18 cellular contexts compared by ENCODE assay signal in the genomic region with DNA sequence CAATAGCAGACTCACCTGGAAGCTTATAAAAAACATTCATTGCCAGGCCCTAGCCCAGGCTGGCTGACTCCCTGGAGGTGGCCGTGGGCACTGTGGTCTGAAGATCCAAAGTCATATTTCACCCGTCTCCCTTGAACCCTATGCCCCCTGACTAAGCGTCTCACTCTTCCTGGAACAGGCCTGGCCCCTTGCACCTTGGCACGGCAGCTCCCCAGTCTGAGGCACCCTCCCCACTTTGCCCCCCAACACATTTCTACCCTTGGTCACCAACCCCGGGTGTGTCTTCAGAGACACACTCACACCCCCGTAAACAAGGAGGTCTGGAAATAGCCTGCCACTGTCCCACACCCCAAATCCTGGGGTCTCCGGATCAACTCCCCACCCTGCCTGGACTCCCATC.
DNase-seq lines count a peak whose midpoint lies in the region; FAIRE-seq and TF ChIP-seq lines count a peak whose summit lies in the region.
"Had no signal": no experiment of that assay in that cellular context is flagged by ENCODE, and none has a peak within 500 bp of the region (broad histone marks: within the 10 kb centered on the region; RNA-seq: fewer than 3 reads in every experiment).

No MANE protein-coding gene starts in this region.

- CTCF ChIA-PET in H1 (lab: Charles Lee; ENCODE audit: partially characterized antibody): interaction anchor here (1.8 to 2.2 kb wide), 4 partner anchors 9 to 46 kb away, joined by 5 to 13 read pairs (median 7); no protein-coding TSS in a partner anchor

- H3K23ac ChIP-seq in H1 (ENCODE audit: insufficient read length): no peak overlapping the region

- H3K79me2 ChIP-seq in H1 (ENCODE audit: control insufficient read depth in 1 of 2, insufficient read depth in 2 of 2, low read length in 2 of 2) (no peaks in the 10 kb centered on the region), osteoblast (ENCODE audit: insufficient read depth, low read length) (no peaks in the 10 kb centered on the region)

- no peak overlapping the region for H2BK120ac ChIP-seq in H1 (replicated peaks; ENCODE audit: low read depth, low read length)

- H2AFZ ChIP-seq in H1 (ENCODE audit: low read length): no peak overlapping the region
- H2AFZ ChIP-seq in osteoblast (ENCODE audit: low read length): no peak overlapping the region

- H3K4me1 ChIP-seq in H1 (replicated peaks in 1 of 4; ENCODE audit: control insufficient read depth in 3 of 4, insufficient read depth in 4 of 4, low read length in 3 of 4): no peaks in the 10 kb centered on the region
- no peaks in the 10 kb centered on the region for H3K4me1 ChIP-seq in osteoblast (ENCODE audit: insufficient read depth, low read length)
- no peaks in the 10 kb centered on the region for H3K4me1 ChIP-seq in spleen
- H3K4me1 ChIP-seq in esophagus muscularis mucosa: no peaks in the 10 kb centered on the region

- no peak for TF ChIP-seq CTCF in H1 (IDR thresholded peaks at IDR 0.05; ENCODE audit: control extremely low read depth in 1 of 3, insufficient read depth in 1 of 3, low read depth in 1 of 3, low read length in 3 of 3)
- no peak for TF ChIP-seq CTCF in osteoblast (IDR thresholded peaks at IDR 0.05; ENCODE audit: extremely low read depth, low read depth, low read length)
- TF ChIP-seq CTCF in spleen (IDR thresholded peaks at IDR 0.05 in 8 of 11, conservative IDR thresholded peaks at IDR 0.05 in 3 of 11): no peak
- TF ChIP-seq CTCF in esophagus muscularis mucosa (IDR thresholded peaks at IDR 0.05): no peak

- intact Hi-C loops in spleen (cut with DNase I; ENCODE audit: low total_unique reads): no loop called here
- intact Hi-C loops in esophagus muscularis mucosa (cut with DNase I): no loop called here

- H3K18ac ChIP-seq in H1 (ENCODE audit: extremely low read depth, low read length): no peak overlapping the region

- H2BK15ac ChIP-seq in H1 (ENCODE audit: low read length): no peak overlapping the region

- no peak overlapping the region for H2AK5ac ChIP-seq in H1 (ENCODE audit: low read depth, low read length)

- no peak overlapping the region for H3K4me3 ChIP-seq in H1 (ENCODE audit: extremely low read depth in 1 of 4, insufficient read depth in 2 of 4, low read depth in 3 of 4, low read length in 4 of 4)
- no peak overlapping the region for H3K4me3 ChIP-seq in osteoblast (ENCODE audit: insufficient read depth, low read length)
- H3K4me3 ChIP-seq in spleen: no peak overlapping the region
- no peak overlapping the region for H3K4me3 ChIP-seq in esophagus muscularis mucosa

- H3K27ac ChIP-seq in H1 (ENCODE audit: low read depth, low read length) (no peak overlapping the region), osteoblast (ENCODE audit: low read depth, low read length) (no peak overlapping the region), spleen (no peak overlapping the region), esophagus muscularis mucosa (replicated peaks in 1 of 4) (no peak overlapping the region)

- no peak overlapping the region for H3K4ac ChIP-seq in H1 (replicated peaks; ENCODE audit: insufficient read length, low read depth, low read length)

- no peak for FAIRE-seq in H1 (lab: Jason Lieb, UNC)
- FAIRE-seq: GM12891, GM18507 had no signal

- H2BK12ac ChIP-seq in H1 (ENCODE audit: low read depth, low read length): no peak overlapping the region

- no peak for TF ChIP-seq RAD21 in H1 (IDR thresholded peaks at IDR 0.05 in 1 of 2, conservative IDR thresholded peaks at IDR 0.05 in 1 of 2; ENCODE audit: low read depth in 2 of 2, low read length in 2 of 2)

- H4K20me1 ChIP-seq in H1 (replicated peaks in 1 of 2; ENCODE audit: control insufficient read depth in 1 of 2, insufficient read depth in 2 of 2, low read length in 2 of 2): no peaks in the 10 kb centered on the region
- no peaks in the 10 kb centered on the region for H4K20me1 ChIP-seq in osteoblast (ENCODE audit: insufficient read depth, low read length)

- H4K91ac ChIP-seq in H1 (replicated peaks; ENCODE audit: insufficient read length, low read length): no peak overlapping the region

- TF ChIP-seq EP300 in H1 (IDR thresholded peaks at IDR 0.05; ENCODE audit: borderline replicate concordance in 1 of 2, low read depth in 2 of 2, low read length in 2 of 2) (no peak), esophagus muscularis mucosa (IDR thresholded peaks at IDR 0.05) (no peak)

- H3K36me3 ChIP-seq in H1 (ENCODE audit: control insufficient read depth in 2 of 4, insufficient read depth in 4 of 4, low read length in 3 of 4) (no peaks in the 10 kb centered on the region), osteoblast (ENCODE audit: insufficient read depth, low read length) (no peaks in the 10 kb centered on the region), spleen (no peaks in the 10 kb centered on the region), esophagus muscularis mucosa (no peaks in the 10 kb centered on the region)

- no peak overlapping the region for H4K5ac ChIP-seq in H1 (ENCODE audit: insufficient read length, low read depth, low read length)

- H3K9me3 ChIP-seq in H1 (ENCODE audit: insufficient read depth in 2 of 2, low read depth in 1 of 2, low read length in 1 of 2) (peaks cover 0 to 3% of the 10 kb centered on the region in 2 experiments; a peak in 1 of 4 replicates), osteoblast (ENCODE audit: low read depth, low read length) (no peaks in the 10 kb centered on the region), spleen (no peaks in the 10 kb centered on the region), esophagus muscularis mucosa (no peaks in the 10 kb centered on the region)

- no peak overlapping the region for H2BK5ac ChIP-seq in H1 (ENCODE audit: low read depth, low read length)

- peak overlapping the region; percentile 29; the same call in 1 of the 2 replicates for H4K8ac ChIP-seq in H1 (ENCODE audit: extremely low read depth, insufficient read depth, low read length)

- H3K23me2 ChIP-seq in H1 (ENCODE audit: low read depth, low read length): no peaks in the 10 kb centered on the region

- TF ChIP-seq POLR2A in H1 (IDR thresholded peaks at IDR 0.05; ENCODE audit: control extremely low read depth in 1 of 2, low read depth in 2 of 2, low read length in 2 of 2): no peak
- no peak for TF ChIP-seq POLR2A in spleen (IDR thresholded peaks at IDR 0.05)
- TF ChIP-seq POLR2A in esophagus muscularis mucosa (IDR thresholded peaks at IDR 0.05; ENCODE audit: low read depth): no peak

- no peaks in the 10 kb centered on the region for H3K79me1 ChIP-seq in H1 (ENCODE audit: low read depth, low read length)

- H3K14ac ChIP-seq in H1 (ENCODE audit: insufficient read length): no peak overlapping the region

- H3K27me3 ChIP-seq in H1 (replicated peaks in 1 of 4; ENCODE audit: control insufficient read depth in 3 of 4, extremely low read depth in 1 of 4, insufficient read depth in 3 of 4, low read length in 3 of 4) (no peaks in the 10 kb centered on the region), osteoblast (ENCODE audit: insufficient read depth, low read length) (peaks cover 6% of the 10 kb centered on the region), spleen (replicated peaks in 1 of 7) (no peaks in the 10 kb centered on the region), esophagus muscularis mucosa (peaks cover 0 to 8% (median 0%) of the 10 kb centered on the region in 4 donors)

- WGBS in H1 (ENCODE audit: extremely low coverage in 1 of 2, insufficient coverage in 1 of 2, insufficient read length in 1 of 2, insufficient replicate concordance in 2 of 2, low coverage in 1 of 2, low lambda C conversion rate in 2 of 2, missing lambda C conversion rate in 1 of 2), 2 experiments: 98% methylated on average over 6 of the region's 7 CpGs; no CpG with 5 or more reads in 1 of the 2 experiments
- 73 to 86% (median 79%) methylated on average over 7 of the region's 7 CpGs for WGBS in spleen, 5 donors
- 79% methylated on average over 7 of the region's 7 CpGs for WGBS in esophagus muscularis mucosa

- no peak overlapping the region for H3K9ac ChIP-seq in H1 (replicated peaks in 1 of 4; ENCODE audit: extremely low read depth in 1 of 4, low read depth in 3 of 4, low read length in 3 of 4)

- no peak overlapping the region for H3K56ac ChIP-seq in H1 (replicated peaks; ENCODE audit: insufficient read length, low read depth, low read length)

- DNase-seq in H1 (ENCODE audit: low read depth in 1 of 2, low spot score in 2 of 2) (no peak), osteoblast (ENCODE audit: insufficient read length, low spot score, missing footprints) (peak; percentile 39), spleen (peak; percentile 49), esophagus muscularis mucosa (ENCODE audit: extremely low spot score) (no peak), NCI-H526 (lab: John Stamatoyannopoulos, UW) (no peak)
- DNase-seq in activated CD8-positive, alpha-beta memory T cell treated with anti-CD3 and anti-CD28 coated beads for 24 hours: no peak
- DNase-seq: C1 segment of cervical spinal cord; Calu3; CD4-positive, alpha-beta memory T cell; COR-L47; DMS53; DMS79 treated with DMSO at 0.1 percent for 48 hours; GF-D8; GOT3; H7; HCEC 1CT had no signal

- H3K4me2 ChIP-seq in H1 (ENCODE audit: insufficient read depth in 1 of 2, low read depth in 2 of 2, low read length in 2 of 2) (no peak overlapping the region), osteoblast (ENCODE audit: insufficient read depth, low read length) (no peak overlapping the region)

- POLR2A ChIA-PET in H1 (lab: Charles Lee; ENCODE audit: partially characterized antibody): no interaction called here

- H2BK20ac ChIP-seq in H1 (ENCODE audit: low read length): no peak overlapping the region

TF ChIP-seq in H1, 55 proteins besides CTCF, POLR2A, EP300 and RAD21:
- TF ChIP-seq E2F6 (IDR thresholded peaks at IDR 0.05) (no peak), TAF7 (optimal IDR thresholded peaks at IDR 0.05; ENCODE audit: borderline replicate concordance, low read depth, low read length) (no peak), SIRT6 (IDR thresholded peaks at IDR 0.05; ENCODE audit: low read length) (no peak), TAF1 (IDR thresholded peaks at IDR 0.05; ENCODE audit: low read depth, low read length) (no peak), EZH2 (IDR thresholded peaks at IDR 0.05; ENCODE audit: low read depth, low read length, severe bottlenecking) (no peak)
TF ChIP-seq in H1: peak in this region for 0.

Comparison
In these comparisons a context has a peak if more than half of its experiments do, and no peak if none do; other contexts are left out.
1. DNase-seq: peak in osteoblast (single experiment) and spleen (single experiment); none in H1 (0 of 2), activated CD8-positive, alpha-beta memory T cell treated with anti-CD3 and anti-CD28 coated beads for 24 hours (single experiment), esophagus muscularis mucosa (single experiment) and NCI-H526 (0 of 2).